Comparison of ENCODE assay signal across 8 cellular contexts in the genomic region with DNA sequence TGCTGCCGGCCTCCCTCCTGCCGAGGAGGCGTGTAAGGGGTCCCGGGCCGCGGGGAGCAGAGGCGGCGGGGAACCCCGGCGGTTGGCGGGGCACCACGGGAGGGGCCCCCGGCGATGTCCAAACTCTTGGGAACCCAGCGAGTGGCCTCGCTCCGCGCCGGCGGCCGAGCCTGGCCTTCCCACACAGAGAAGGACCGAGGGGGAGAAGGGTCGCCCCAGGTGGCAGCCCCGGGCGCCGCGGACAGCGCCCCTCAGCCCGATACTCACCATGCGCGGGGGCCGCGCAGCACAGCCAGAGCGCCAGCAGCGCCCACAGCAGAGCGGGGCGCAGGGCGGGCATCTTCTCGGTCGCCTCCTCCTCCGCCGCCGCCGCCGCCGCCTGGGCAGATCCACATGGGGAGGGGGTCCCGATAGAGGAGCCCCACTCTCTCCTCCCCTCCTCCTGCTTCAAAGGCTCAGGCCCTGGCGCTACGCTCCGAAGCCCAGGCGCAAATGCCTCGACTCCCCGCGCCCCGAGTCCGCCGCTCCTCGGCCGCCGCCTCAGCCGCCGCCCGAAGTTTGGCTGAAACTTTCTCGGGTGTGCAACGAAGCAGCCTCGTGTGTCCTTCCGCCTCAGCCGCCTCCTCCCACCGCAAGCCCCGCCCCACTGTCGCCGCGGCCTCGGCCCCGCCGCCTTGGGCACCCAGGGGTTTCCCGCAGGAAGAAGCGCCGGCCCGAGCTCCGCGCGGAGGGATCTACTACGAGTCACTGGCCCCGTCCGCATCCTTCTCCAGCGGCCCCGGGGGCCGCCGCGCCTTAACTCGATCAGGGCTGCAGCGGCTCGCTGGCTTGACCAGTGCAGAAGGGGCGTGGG. TPM values are rescaled to one million over a fixed set of nuclear protein-coding genes. Genes with fewer than 3 reads are reported as not detected.
DNase-seq lines count a peak whose midpoint lies in the region; ATAC-seq, FAIRE-seq and TF ChIP-seq lines count a peak whose summit lies in the region.
"Not testable (repeated sequence)": the region's sequence is repeated elsewhere in the genome, so short reads cannot be mapped to it uniquely, and the experiment has no call there.

A gene (minus strand): TSS at position 596 of the 853 bp plus-strand sequence. CDS start 256 bp downstream, at position 340.

- not testable (repeated sequence) for H3K4me1 ChIP-seq in DOHH2 (ENCODE audit: control insufficient read depth, low read length)

- not testable (repeated sequence) for H3K27me3 ChIP-seq in DOHH2 (ENCODE audit: control insufficient read depth, low read length)

- H3K79me2 ChIP-seq in DOHH2 (ENCODE audit: control insufficient read depth, low read length), result not testable (repeated sequence)

- intact Hi-C loops in posterior cingulate gyrus (cut with DNase I), result not testable (repeated sequence)

- not testable (repeated sequence) for H3K4me1 Mint-ChIP-seq in central memory CD8-positive, alpha-beta T cell

- not testable (repeated sequence) for H3F3A ChIP-seq in DOHH2 (ENCODE audit: control insufficient read depth, insufficient read depth)

- ATAC-seq in central memory CD8-positive, alpha-beta T cell (replicated peaks; ENCODE audit: extremely low read depth, poor library complexity, severe bottlenecking), result peak; percentile 86

- not testable (repeated sequence) for H3K9me3 ChIP-seq in DOHH2 (ENCODE audit: control insufficient read depth, insufficient read depth, low read length)

- POLR2A ChIA-PET in activated CD8-positive, alpha-beta memory T cell treated with anti-CD3 and anti-CD28 coated beads for 36 hours (lab: Charles Lee), result not testable (repeated sequence)

- peak; percentile 36 for FAIRE-seq in HTR-8/SVneo (lab: Jason Lieb, UNC)

- H3K36me3 ChIP-seq in DOHH2 (ENCODE audit: control insufficient read depth, low read length), result not testable (repeated sequence)

- not testable (repeated sequence) for H3K9me2 ChIP-seq in DOHH2 (replicated peaks; ENCODE audit: control insufficient read depth, low read length)

- H3K4me2 ChIP-seq in DOHH2 (ENCODE audit: low read length), result peak within 1 kb of the TSS; percentile 52

- not testable (repeated sequence) for H3K9me3 Mint-ChIP-seq in central memory CD8-positive, alpha-beta T cell

- H3K27ac ChIP-seq in DOHH2 (ENCODE audit: low read depth, low read length), result not testable (repeated sequence)

- not testable (repeated sequence) for H4K20me1 ChIP-seq in DOHH2 (ENCODE audit: control insufficient read depth, insufficient read depth, low read depth, low read length)

- not testable (repeated sequence) for H3K36me3 Mint-ChIP-seq in central memory CD8-positive, alpha-beta T cell (ENCODE audit: insufficient read depth)

- peak within 1 kb of the TSS; percentile 54 for H3K4me3 Mint-ChIP-seq in central memory CD8-positive, alpha-beta T cell

- not testable (repeated sequence) for DNase-seq in HTR-8/SVneo (ENCODE audit: insufficient read length, low spot score)
- DNase-seq in RPMI8226 (peak; percentile 38), posterior cingulate gyrus (peak; percentile 19 to 85 (median 38))
- peak; percentile 63 to 75 for DNase-seq in central memory CD8-positive, alpha-beta T cell (ENCODE audit: low spot score in 2 of 2)
- DNase-seq in stimulated activated naive CD4-positive, alpha-beta T cell treated with Interleukin-2 at 50 U/mL for 16 hours (lab: John Stamatoyannopoulos, UW), result peak; percentile 71

- TF ChIP-seq CTCF in DOHH2 (IDR thresholded peaks at IDR 0.05; ENCODE audit: low read depth, low read length, poor library complexity, severe bottlenecking), result not testable (repeated sequence)

- H3K4me3 ChIP-seq in DOHH2 (ENCODE audit: low read length), result peak within 1 kb of the TSS; percentile 52
- H3K4me3 ChIP-seq in iPS-11a (ENCODE audit: low read depth, low read length), result peak within 1 kb of the TSS; percentile 8

- CTCF ChIA-PET in activated CD8-positive, alpha-beta memory T cell treated with anti-CD3 and anti-CD28 coated beads for 36 hours (lab: Charles Lee), result not testable (repeated sequence)

- not testable (repeated sequence) for H3K27me3 Mint-ChIP-seq in central memory CD8-positive, alpha-beta T cell

- not testable (repeated sequence) for H3K27ac Mint-ChIP-seq in central memory CD8-positive, alpha-beta T cell (ENCODE audit: low read depth)

RNA-seq across cellular contexts. Expression of the gene that starts here (rescaled TPM):
- total RNA-seq in activated CD8-positive, alpha-beta memory T cell treated with anti-CD3 and anti-CD28 coated beads for 36 hours, result 10 to 100 TPM; 45.6 to 53.5 TPM
